ENCODE assay signal across 1 cellular context in the genomic region with DNA sequence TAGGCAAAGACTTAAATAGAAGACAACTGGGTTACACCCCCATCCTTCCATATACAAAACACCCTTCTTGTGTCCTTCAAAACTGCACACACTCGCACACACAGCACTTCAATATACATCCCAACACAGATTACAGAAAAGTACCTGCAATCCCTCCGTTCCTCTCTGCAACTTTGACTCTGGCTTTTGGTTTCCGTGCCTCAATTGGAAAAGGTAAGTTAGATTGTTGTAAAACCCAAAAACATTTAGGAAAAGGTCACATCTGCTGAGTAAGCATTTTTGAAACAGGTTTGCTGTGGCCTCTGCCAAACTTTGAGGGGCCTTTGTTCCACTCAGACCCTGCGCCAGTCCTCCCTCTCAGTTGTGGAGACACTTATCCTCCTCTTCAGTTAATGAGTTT.
TF ChIP-seq lines count a peak whose summit lies in the region.

No MANE protein-coding gene starts in this region.

TF ChIP-seq in IMR-90, 13 proteins besides CTCF, POLR2A, EP300 and RAD21:
- TF ChIP-seq, protein P1, sequence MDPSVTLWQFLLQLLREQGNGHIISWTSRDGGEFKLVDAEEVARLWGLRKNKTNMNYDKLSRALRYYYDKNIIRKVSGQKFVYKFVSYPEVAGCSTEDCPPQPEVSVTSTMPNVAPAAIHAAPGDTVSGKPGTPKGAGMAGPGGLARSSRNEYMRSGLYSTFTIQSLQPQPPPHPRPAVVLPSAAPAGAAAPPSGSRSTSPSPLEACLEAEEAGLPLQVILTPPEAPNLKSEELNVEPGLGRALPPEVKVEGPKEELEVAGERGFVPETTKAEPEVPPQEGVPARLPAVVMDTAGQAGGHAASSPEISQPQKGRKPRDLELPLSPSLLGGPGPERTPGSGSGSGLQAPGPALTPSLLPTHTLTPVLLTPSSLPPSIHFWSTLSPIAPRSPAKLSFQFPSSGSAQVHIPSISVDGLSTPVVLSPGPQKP (IDR thresholded peaks at IDR 0.05; ENCODE audit: borderline replicate concordance, low read depth, low read length) = no peak
- peak; percentile 100 for TF ChIP-seq MAFK (IDR thresholded peaks at IDR 0.05; ENCODE audit: low read depth, low read length)
